In genomic region chr16:84637709-84638108, GRCh38 we compare ENCODE assay signal across 30 cellular contexts.
"Had no signal": no experiment of that assay in that cellular context is flagged by ENCODE, and none has a peak within 500 bp of the region (broad histone marks: within the 10 kb centered on the region; RNA-seq: fewer than 3 reads in every experiment).

No MANE protein-coding gene starts in this region.

- H3K27ac ChIP-seq: body of pancreas, dorsolateral prefrontal cortex, gastroesophageal sphincter, parathyroid adenoma, psoas muscle, suprapubic skin, WERI-Rb-1 had no signal

- H3K9me3 ChIP-seq: body of pancreas, gastroesophageal sphincter, psoas muscle, suprapubic skin, tibial artery had no signal

- H3K27ac Mint-ChIP-seq: activated CD4-positive, alpha-beta memory T cell treated with anti-CD3 and anti-CD28 coated beads, Interleukin-2, amount 10 ng/mL, durations not matched to agents 7 days and 5 days; activated CD4-positive, alpha-beta T cell treated with anti-CD3 and anti-CD28 coated beads, Interleukin-2, amount 10 ng/mL, durations not matched to agents 7 days and 5 days; activated naive CD8-positive, alpha-beta T cell; activated T-cell treated with anti-CD3 and anti-CD28 coated beads, Interleukin-2, amount 50 U/mL, for 24 hours; mesothelial cell of epicardium; T-helper 17 cell had no signal

- H3K27me3 ChIP-seq: body of pancreas, dorsolateral prefrontal cortex, gastroesophageal sphincter, suprapubic skin, tibial artery had no signal

- H3K36me3 ChIP-seq: gastroesophageal sphincter, suprapubic skin, tibial artery, WERI-Rb-1 had no signal

- H3K27me3 Mint-ChIP-seq: activated naive CD8-positive, alpha-beta T cell; T-helper 17 cell had no signal

- H3K4me2 ChIP-seq: smooth muscle cell had no signal

- H3K9me3 Mint-ChIP-seq: activated CD4-positive, alpha-beta memory T cell treated with anti-CD3 and anti-CD28 coated beads, Interleukin-2, amount 10 ng/mL, durations not matched to agents 7 days and 5 days; activated CD4-positive, alpha-beta T cell treated with anti-CD3 and anti-CD28 coated beads, Interleukin-2, amount 10 ng/mL, durations not matched to agents 7 days and 5 days; effector memory CD8-positive, alpha-beta T cell; mesothelial cell of epicardium had no signal

- DNase-seq: activated CD4-positive, alpha-beta memory T cell treated with anti-CD3 and anti-CD28 coated beads, Interleukin-2, amount 10 ng/mL, durations not matched to agents 7 days and 5 days; activated CD4-positive, alpha-beta T cell treated with anti-CD3 and anti-CD28 coated beads for 1 hour; activated CD4-positive, alpha-beta T cell treated with anti-CD3 and anti-CD28 coated beads, Interleukin-2, amount 10 ng/mL, durations not matched to agents 7 days and 5 days; activated CD8-positive, alpha-beta memory T cell treated with anti-CD3 and anti-CD28 coated beads, Interleukin-2, amount 50 U/mL, for 48 hours; activated T-cell treated with anti-CD3 and anti-CD28 coated beads, Interleukin-2, amount 50 U/mL, for 24 hours; aorta; body of pancreas; dorsolateral prefrontal cortex; effector memory CD8-positive, alpha-beta T cell; head of caudate nucleus; hippocampal formation; left cardiac atrium; mammary epithelial cell; naive thymus-derived CD4-positive, alpha-beta T cell; occipital lobe; psoas muscle; stimulated activated CD4-positive, alpha-beta T cell treated with anti-CD3 and anti-CD28 coated beads, Interleukin-4, amount 100 ng/mL, for 4 hours; stimulated activated CD8-positive, alpha-beta memory T cell treated with anti-CD3 and anti-CD28 coated beads, Interleukin-4, amount 100 ng/mL, for 48 hours; stimulated activated naive CD4-positive, alpha-beta T cell; T-helper 17 cell; T1000; tibial artery had no signal

- ATAC-seq: body of pancreas, gastroesophageal sphincter, left cardiac atrium, psoas muscle, T-helper 17 cell had no signal

- H3K4me3 Mint-ChIP-seq: activated CD4-positive, alpha-beta memory T cell treated with anti-CD3 and anti-CD28 coated beads, Interleukin-2, amount 10 ng/mL, durations not matched to agents 7 days and 5 days; activated CD4-positive, alpha-beta T cell treated with anti-CD3 and anti-CD28 coated beads, Interleukin-2, amount 10 ng/mL, durations not matched to agents 7 days and 5 days; activated naive CD8-positive, alpha-beta T cell; activated T-cell treated with anti-CD3 and anti-CD28 coated beads, Interleukin-2, amount 50 U/mL, for 24 hours; effector memory CD8-positive, alpha-beta T cell; mesothelial cell of epicardium; neural crest cell; T-helper 17 cell had no signal

- H3K9ac ChIP-seq: parathyroid adenoma had no signal

- H3K4me3 ChIP-seq: body of pancreas, dorsolateral prefrontal cortex, gastroesophageal sphincter, psoas muscle, smooth muscle cell, suprapubic skin, tibial artery had no signal

- H3K36me3 Mint-ChIP-seq: activated naive CD8-positive, alpha-beta T cell; mesothelial cell of epicardium had no signal
